Comparison of ENCODE assay signal across 8 cellular contexts in the genomic region with DNA sequence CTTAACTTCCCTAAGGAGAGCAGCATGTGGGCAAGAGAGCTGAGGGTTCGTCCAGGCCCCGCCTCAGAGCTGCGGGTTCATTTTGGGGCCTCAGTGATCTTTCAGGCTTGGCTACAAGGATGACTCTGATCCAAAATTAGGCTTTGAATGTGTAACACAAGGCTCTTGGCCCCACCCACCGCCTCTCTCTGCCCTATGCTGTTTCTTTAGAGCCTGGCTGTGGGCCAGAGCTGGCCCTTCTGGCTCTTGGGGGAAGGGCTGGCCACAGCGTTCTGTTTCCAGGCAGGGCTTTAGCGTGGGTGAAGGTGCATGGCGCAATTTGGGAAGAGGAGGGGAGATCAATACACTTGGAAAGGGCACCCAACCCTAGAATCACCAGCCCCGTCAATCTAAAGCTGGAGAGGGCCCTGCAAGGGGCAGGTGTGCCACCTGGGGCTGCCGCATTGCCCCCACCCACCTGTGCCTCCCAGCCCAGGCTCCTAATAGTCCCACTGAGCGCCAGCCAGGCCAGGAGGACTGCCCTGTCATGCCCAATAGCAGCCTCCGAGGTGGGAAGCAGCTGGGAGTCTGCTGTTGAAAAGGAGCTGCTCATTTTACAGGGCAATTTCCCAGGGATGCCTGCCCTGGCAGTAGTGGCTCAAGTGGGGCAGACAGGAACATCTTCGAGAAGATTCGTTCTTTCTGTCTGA.
DNase-seq lines count a peak whose midpoint lies in the region; ATAC-seq and TF ChIP-seq lines count a peak whose summit lies in the region.

No MANE protein-coding gene starts in this region.

- TF ChIP-seq CTCF in BE2C (IDR thresholded peaks at IDR 0.05; ENCODE audit: low read depth, low read length) (no peak), SK-N-SH (IDR thresholded peaks at IDR 0.05) (no peak), osteoblast (IDR thresholded peaks at IDR 0.05; ENCODE audit: extremely low read depth, low read depth, low read length) (no peak)

- no peaks in the 10 kb centered on the region for H3K9me3 ChIP-seq in BE2C
- H3K9me3 ChIP-seq in SK-N-SH: no peaks in the 10 kb centered on the region
- H3K9me3 ChIP-seq in osteoblast (ENCODE audit: low read depth, low read length): no peaks in the 10 kb centered on the region

- 22% methylated on average over 9 of the region's 13 CpGs for WGBS in SK-N-SH (ENCODE audit: low lambda C conversion rate)

- H3K4me3 ChIP-seq in BE2C (ENCODE audit: low read depth, low read length) (peak overlapping the region; percentile 38), SK-N-SH (ENCODE audit: low read depth in 2 of 2, low read length in 1 of 2) (peak overlapping the region in 1 of 2 experiments; percentile 31; a peak in 2 of 4 replicates), osteoblast (ENCODE audit: insufficient read depth, low read length) (peak overlapping the region; percentile 37)

- H3K4me1 ChIP-seq in BE2C: peaks cover 62% of the 10 kb centered on the region
- peaks cover 40 to 54% of the 10 kb centered on the region in 2 experiments for H3K4me1 ChIP-seq in SK-N-SH (ENCODE audit: control insufficient read depth in 1 of 2, insufficient read depth in 2 of 2, low read depth in 1 of 2, low read length in 1 of 2)
- peaks cover 30% of the 10 kb centered on the region for H3K4me1 ChIP-seq in osteoblast (ENCODE audit: insufficient read depth, low read length)

- H3K4me1 Mint-ChIP-seq in T-cell: peaks cover 32 to 37% (median 33%) of the 10 kb centered on the region in 3 donors

- H2AFZ ChIP-seq in SK-N-SH (ENCODE audit: low read depth): peak overlapping the region; percentile 60; the same call in 1 of the 2 replicates
- peak overlapping the region; percentile 85 for H2AFZ ChIP-seq in osteoblast (ENCODE audit: low read length)

- TF ChIP-seq EP300 in SK-N-SH (IDR thresholded peaks at IDR 0.05; ENCODE audit: borderline replicate concordance in 1 of 2, low read depth in 1 of 2, low read length in 1 of 2): peak in 1 of 2 experiments; percentile 26; a peak in 1 of 4 replicates

- POLR2A ChIA-PET in SK-N-SH (lab: Yijun Ruan, JAX) (interaction anchor here (0.7 to 5.1 kb wide), 20 partner anchors 12 to 682 kb away, joined by 3 to 80 read pairs (median 4); a partner anchor contains a TSS), T-cell (lab: Charles Lee) (no interaction called here)

- CTCF ChIA-PET in SK-N-SH (lab: Yijun Ruan, JAX) (interaction anchor here (0.8 to 2.9 kb wide), 13 partner anchors 9 to 635 kb away, joined by 3 to 32 read pairs (median 3); a partner anchor contains a TSS), T-cell (lab: Charles Lee) (interaction anchor here in 1 of 2 donors (0.6 to 1.2 kb wide), 2 partner anchors 9 to 148 kb away, joined by 3 read pairs; no protein-coding TSS in a partner anchor)

- H3K9me3 Mint-ChIP-seq in T-cell: no peaks in the 10 kb centered on the region

- no peaks in the 10 kb centered on the region for H3K36me3 Mint-ChIP-seq in T-cell

- no peak for ATAC-seq in T-cell (replicated peaks in 1 of 4)
- ATAC-seq in HG03196 (IDR thresholded peaks at IDR 0.05; ENCODE audit: unreplicated experiment): no peak

- H3K27ac Mint-ChIP-seq in T-cell: no peak overlapping the region

- no peaks in the 10 kb centered on the region for H4K20me1 ChIP-seq in SK-N-SH (ENCODE audit: insufficient read depth)
- H4K20me1 ChIP-seq in osteoblast (ENCODE audit: insufficient read depth, low read length): no peaks in the 10 kb centered on the region

- H3K27me3 Mint-ChIP-seq in T-cell: peaks cover 4 to 7% of the 10 kb centered on the region in 2 donors

- H3K27me3 ChIP-seq in BE2C (no peaks in the 10 kb centered on the region), SK-N-SH (ENCODE audit: insufficient read depth) (no peaks in the 10 kb centered on the region), osteoblast (ENCODE audit: insufficient read depth, low read length) (no peaks in the 10 kb centered on the region)

- H3K4me3 Mint-ChIP-seq in T-cell: no peak overlapping the region

- H3K36me3 ChIP-seq in BE2C (no peaks in the 10 kb centered on the region), SK-N-SH (replicated peaks in 1 of 2; ENCODE audit: control insufficient read depth in 1 of 2, insufficient read depth in 2 of 2, low read length in 1 of 2) (no peaks in the 10 kb centered on the region), osteoblast (ENCODE audit: insufficient read depth, low read length) (no peaks in the 10 kb centered on the region)

- TF ChIP-seq RAD21 in SK-N-SH (IDR thresholded peaks at IDR 0.05; ENCODE audit: low read length): peak; percentile 33

- no peaks in the 10 kb centered on the region for H3K79me2 ChIP-seq in SK-N-SH (ENCODE audit: insufficient read depth)
- H3K79me2 ChIP-seq in osteoblast (ENCODE audit: insufficient read depth, low read length): no peaks in the 10 kb centered on the region

- peak overlapping the region; percentile 69 for H3K4me2 ChIP-seq in SK-N-SH
- H3K4me2 ChIP-seq in osteoblast (ENCODE audit: insufficient read depth, low read length): peak overlapping the region; percentile 73

- peak; percentile 95 for DNase-seq in BE2C
- peak; percentile 93 for DNase-seq in NCI-H1105 treated with DMSO at 0.1 percent for 48 hours (lab: John Stamatoyannopoulos, UW)
- peak; percentile 82 for DNase-seq in SK-N-SH
- DNase-seq in fibroblast of peridontal ligament (ENCODE audit: extremely low read depth): peak; percentile 97
- peak; percentile 87 for DNase-seq in osteoblast (ENCODE audit: insufficient read length, low spot score, missing footprints)
- no peak for DNase-seq in T-cell
- no peak for DNase-seq in NK-92 (lab: John Stamatoyannopoulos, UW; ENCODE audit: unreplicated experiment)

- H3K9me2 ChIP-seq in SK-N-SH: no peaks in the 10 kb centered on the region

- peak overlapping the region; percentile 61; the same call in 1 of the 2 replicates for H3K9ac ChIP-seq in SK-N-SH

- H3K27ac ChIP-seq in SK-N-SH (ENCODE audit: low read depth in 2 of 2, low read length in 1 of 2) (peak overlapping the region; percentile 84 to 100), osteoblast (ENCODE audit: low read depth, low read length) (peak overlapping the region; percentile 56)

- H3F3A ChIP-seq in SK-N-SH (replicated peaks; ENCODE audit: insufficient read depth): peaks cover 14% of the 10 kb centered on the region

TF ChIP-seq in SK-N-SH, 30 proteins besides CTCF, POLR2A, EP300 and RAD21 (continues in another document):
- TF ChIP-seq MEF2A (IDR thresholded peaks at IDR 0.05; ENCODE audit: borderline replicate concordance, low read depth): peak; percentile 27; the same call in 1 of the 2 replicates
- peak; percentile 59; the same call in 1 of the 2 replicates for TF ChIP-seq POLR2AphosphoS5 (IDR thresholded peaks at IDR 0.05; ENCODE audit: low read depth, low read length)
- TF ChIP-seq TCF12 (IDR thresholded peaks at IDR 0.05): peak; percentile 44
- no peak for TF ChIP-seq GABPA (IDR thresholded peaks at IDR 0.05; ENCODE audit: low read depth)
- peak; percentile 56; the same call in 1 of the 2 replicates for TF ChIP-seq RXRA (IDR thresholded peaks at IDR 0.05; ENCODE audit: borderline replicate concordance, low read depth)
- TF ChIP-seq TAF1 (IDR thresholded peaks at IDR 0.05; ENCODE audit: borderline replicate concordance, low read depth, low read length): 0 out of 2 replicates have a peak, but pooled peaks have one; percentile 7
- TF ChIP-seq FOXJ3 (CRISPR knock-in tag; IDR thresholded peaks at IDR 0.05): peak; percentile 71
- TF ChIP-seq JUND (IDR thresholded peaks at IDR 0.05): no peak
- TF ChIP-seq, protein P1, sequence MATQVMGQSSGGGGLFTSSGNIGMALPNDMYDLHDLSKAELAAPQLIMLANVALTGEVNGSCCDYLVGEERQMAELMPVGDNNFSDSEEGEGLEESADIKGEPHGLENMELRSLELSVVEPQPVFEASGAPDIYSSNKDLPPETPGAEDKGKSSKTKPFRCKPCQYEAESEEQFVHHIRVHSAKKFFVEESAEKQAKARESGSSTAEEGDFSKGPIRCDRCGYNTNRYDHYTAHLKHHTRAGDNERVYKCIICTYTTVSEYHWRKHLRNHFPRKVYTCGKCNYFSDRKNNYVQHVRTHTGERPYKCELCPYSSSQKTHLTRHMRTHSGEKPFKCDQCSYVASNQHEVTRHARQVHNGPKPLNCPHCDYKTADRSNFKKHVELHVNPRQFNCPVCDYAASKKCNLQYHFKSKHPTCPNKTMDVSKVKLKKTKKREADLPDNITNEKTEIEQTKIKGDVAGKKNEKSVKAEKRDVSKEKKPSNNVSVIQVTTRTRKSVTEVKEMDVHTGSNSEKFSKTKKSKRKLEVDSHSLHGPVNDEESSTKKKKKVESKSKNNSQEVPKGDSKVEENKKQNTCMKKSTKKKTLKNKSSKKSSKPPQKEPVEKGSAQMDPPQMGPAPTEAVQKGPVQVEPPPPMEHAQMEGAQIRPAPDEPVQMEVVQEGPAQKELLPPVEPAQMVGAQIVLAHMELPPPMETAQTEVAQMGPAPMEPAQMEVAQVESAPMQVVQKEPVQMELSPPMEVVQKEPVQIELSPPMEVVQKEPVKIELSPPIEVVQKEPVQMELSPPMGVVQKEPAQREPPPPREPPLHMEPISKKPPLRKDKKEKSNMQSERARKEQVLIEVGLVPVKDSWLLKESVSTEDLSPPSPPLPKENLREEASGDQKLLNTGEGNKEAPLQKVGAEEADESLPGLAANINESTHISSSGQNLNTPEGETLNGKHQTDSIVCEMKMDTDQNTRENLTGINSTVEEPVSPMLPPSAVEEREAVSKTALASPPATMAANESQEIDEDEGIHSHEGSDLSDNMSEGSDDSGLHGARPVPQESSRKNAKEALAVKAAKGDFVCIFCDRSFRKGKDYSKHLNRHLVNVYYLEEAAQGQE (IDR thresholded peaks at IDR 0.05; ENCODE audit: low read depth, low read length): no peak
- TF ChIP-seq FOXM1 (IDR thresholded peaks at IDR 0.05; ENCODE audit: low read depth): no peak
- peak; percentile 94 for TF ChIP-seq NFIC (IDR thresholded peaks at IDR 0.05; ENCODE audit: borderline replicate concordance)
- TF ChIP-seq RFX5 (IDR thresholded peaks at IDR 0.05; ENCODE audit: low read length): peak; percentile 60; the same call in 1 of the 2 replicates
- TF ChIP-seq MXI1 (IDR thresholded peaks at IDR 0.05; ENCODE audit: low read depth, low read length): peak; percentile 16; the same call in 1 of the 2 replicates
- TF ChIP-seq, protein P2, sequence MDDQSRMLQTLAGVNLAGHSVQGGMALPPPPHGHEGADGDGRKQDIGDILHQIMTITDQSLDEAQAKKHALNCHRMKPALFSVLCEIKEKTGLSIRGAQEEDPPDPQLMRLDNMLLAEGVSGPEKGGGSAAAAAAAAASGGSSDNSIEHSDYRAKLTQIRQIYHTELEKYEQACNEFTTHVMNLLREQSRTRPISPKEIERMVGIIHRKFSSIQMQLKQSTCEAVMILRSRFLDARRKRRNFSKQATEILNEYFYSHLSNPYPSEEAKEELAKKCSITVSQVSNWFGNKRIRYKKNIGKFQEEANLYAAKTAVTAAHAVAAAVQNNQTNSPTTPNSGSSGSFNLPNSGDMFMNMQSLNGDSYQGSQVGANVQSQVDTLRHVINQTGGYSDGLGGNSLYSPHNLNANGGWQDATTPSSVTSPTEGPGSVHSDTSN (IDR thresholded peaks at IDR 0.05): no peak
- TF ChIP-seq CHD2 (IDR thresholded peaks at IDR 0.05; ENCODE audit: low read length, partially characterized antibody): peak; percentile 94
- no peak for TF ChIP-seq FOSL2 (IDR thresholded peaks at IDR 0.05; ENCODE audit: borderline replicate concordance, low read depth)

Comparison
In these comparisons a context has a peak if more than half of its experiments do, and no peak if none do; other contexts are left out.
1. DNase-seq: peak in BE2C (single experiment), NCI-H1105 treated with DMSO at 0.1 percent for 48 hours (single experiment), SK-N-SH (single experiment), fibroblast of peridontal ligament (single experiment) and osteoblast (single experiment); none in T-cell (0 of 34) and NK-92 (single experiment).